1 cellular context compared by ENCODE assay signal in genomic region chr15:60237411-60237810, GRCh38.
TF ChIP-seq lines count a peak whose summit lies in the region.

No MANE protein-coding gene starts in this region.

TF ChIP-seq in SK-N-SH treated with all-trans-retinoic acid at 6 μM for 48 hours, 23 proteins besides CTCF, POLR2A, EP300 and RAD21 (continued from another document):
- TF ChIP-seq CSRNP3 (CRISPR knock-in tag; IDR thresholded peaks at IDR 0.05), result no peak
TF ChIP-seq in SK-N-SH treated with all-trans-retinoic acid at 6 μM for 48 hours: peak in this region for 0.
